15 cellular contexts compared by ENCODE assay signal in the genomic region with DNA sequence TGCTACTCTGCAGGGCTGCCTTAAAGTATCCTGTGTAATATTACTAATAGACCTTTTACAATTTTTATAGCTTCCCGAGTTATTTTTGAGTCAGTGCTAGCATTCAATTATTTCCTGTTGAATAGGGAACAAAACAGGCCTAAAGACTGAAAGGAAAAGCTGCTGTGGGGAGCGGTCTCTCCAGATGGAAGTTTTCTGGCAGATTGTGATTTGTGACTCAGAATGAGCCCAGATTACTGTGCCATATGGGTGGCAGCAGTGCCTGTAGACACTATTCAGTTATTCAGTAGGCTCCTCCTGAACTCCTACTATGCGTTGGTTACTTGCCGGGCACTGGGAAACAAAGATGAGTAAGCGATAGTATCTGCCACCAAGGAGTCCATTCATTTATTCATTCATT.
DNase-seq lines count a peak whose midpoint lies in the region; ATAC-seq and TF ChIP-seq lines count a peak whose summit lies in the region.
"Had no signal": no experiment of that assay in that cellular context is flagged by ENCODE, and none has a peak within 500 bp of the region (broad histone marks: within the 10 kb centered on the region; RNA-seq: fewer than 3 reads in every experiment).

No MANE protein-coding gene starts in this region.

- H2AFZ ChIP-seq in SK-N-SH (ENCODE audit: low read depth), result no peak overlapping the region
- no peak overlapping the region for H2AFZ ChIP-seq in smooth muscle cell (ENCODE audit: low read depth)

- intact Hi-C loops in colonic mucosa (cut with DNase I), result no loop called here

- POLR2A ChIA-PET in SK-N-SH (lab: Yijun Ruan, JAX), result no interaction called here

- H3K27me3 ChIP-seq in SK-N-SH (ENCODE audit: insufficient read depth) (no peaks in the 10 kb centered on the region), smooth muscle cell (ENCODE audit: low read depth) (no peaks in the 10 kb centered on the region), colonic mucosa (no peaks in the 10 kb centered on the region)
- H3K27me3 ChIP-seq: BE2C, tibial artery had no signal

- H3K27ac Mint-ChIP-seq in activated T-cell treated with anti-CD3 and anti-CD28 coated beads, Interleukin-2, amount 50 U/mL, for 72 hours, result no peak overlapping the region
- H3K27ac Mint-ChIP-seq: naive thymus-derived CD8-positive, alpha-beta T cell had no signal

- H3K36me3 ChIP-seq in SK-N-SH (replicated peaks in 1 of 2; ENCODE audit: control insufficient read depth in 1 of 2, insufficient read depth in 2 of 2, low read length in 1 of 2), result no peaks in the 10 kb centered on the region
- no peaks in the 10 kb centered on the region for H3K36me3 ChIP-seq in smooth muscle cell (ENCODE audit: low read depth)
- no peaks in the 10 kb centered on the region for H3K36me3 ChIP-seq in colonic mucosa
- H3K36me3 ChIP-seq: BE2C, tibial artery had no signal

- no peak for ATAC-seq in GM21717 (IDR thresholded peaks at IDR 0.05; ENCODE audit: unreplicated experiment)
- no peak for ATAC-seq in activated T-cell treated with anti-CD3 and anti-CD28 coated beads, Interleukin-2, amount 50 U/mL, for 72 hours (replicated peaks in 1 of 2)
- ATAC-seq: naive thymus-derived CD8-positive, alpha-beta T cell had no signal

- H3K4me1 ChIP-seq in SK-N-SH (ENCODE audit: control insufficient read depth in 1 of 2, insufficient read depth in 2 of 2, low read depth in 1 of 2, low read length in 1 of 2) (peaks cover 4 to 19% of the 10 kb centered on the region in 2 experiments), smooth muscle cell (ENCODE audit: low read depth) (no peaks in the 10 kb centered on the region), colonic mucosa (no peaks in the 10 kb centered on the region)
- H3K4me1 ChIP-seq: BE2C had no signal

- H3K9me3 ChIP-seq in SK-N-SH, result no peaks in the 10 kb centered on the region
- peaks cover 8% of the 10 kb centered on the region for H3K9me3 ChIP-seq in smooth muscle cell (replicated peaks; ENCODE audit: low read depth)
- no peaks in the 10 kb centered on the region for H3K9me3 ChIP-seq in colonic mucosa
- H3K9me3 ChIP-seq: BE2C, tibial artery had no signal

- H3K27ac ChIP-seq in SK-N-SH (ENCODE audit: low read depth in 2 of 2, low read length in 1 of 2), result no peak overlapping the region
- no peak overlapping the region for H3K27ac ChIP-seq in smooth muscle cell (ENCODE audit: low read depth)
- no peak overlapping the region for H3K27ac ChIP-seq in colonic mucosa
- H3K27ac ChIP-seq: tibial artery had no signal

- TF ChIP-seq CTCF in HFF-Myc (IDR thresholded peaks at IDR 0.05; ENCODE audit: low read depth, low read length, missing control alignments) (no peak), SK-N-SH (IDR thresholded peaks at IDR 0.05) (no peak), fibroblast of pulmonary artery (IDR thresholded peaks at IDR 0.05; ENCODE audit: low read length, missing control alignments) (no peak), smooth muscle cell (IDR thresholded peaks at IDR 0.05; ENCODE audit: borderline replicate concordance, insufficient read depth, poor library complexity, severe bottlenecking) (no peak), colonic mucosa (IDR thresholded peaks at IDR 0.05) (no peak)

- H3F3A ChIP-seq in SK-N-SH (replicated peaks; ENCODE audit: insufficient read depth) (no peaks in the 10 kb centered on the region), smooth muscle cell (ENCODE audit: low read depth) (peaks cover 3% of the 10 kb centered on the region)

- no peaks in the 10 kb centered on the region for H3K4me1 Mint-ChIP-seq in activated T-cell treated with anti-CD3 and anti-CD28 coated beads, Interleukin-2, amount 50 U/mL, for 72 hours (ENCODE audit: low read depth)

- CTCF ChIA-PET in SK-N-SH (lab: Yijun Ruan, JAX), result no interaction called here

- DNase-seq in HFF-Myc (ENCODE audit: extremely low read depth, low read depth), result peak; percentile 78
- DNase-seq in SK-N-SH, result no peak
- DNase-seq in fibroblast of pulmonary artery (ENCODE audit: low read depth), result peak; percentile 31
- DNase-seq in smooth muscle cell (lab: John Stamatoyannopoulos, UW; ENCODE audit: unreplicated experiment), result no peak
- no peak for DNase-seq in colonic mucosa
- DNase-seq in activated T-cell treated with anti-CD3 and anti-CD28 coated beads, Interleukin-2, amount 50 U/mL, for 72 hours, result no peak
- no peak for DNase-seq in NCI-H2196 treated with DMSO at 0.1 percent for 48 hours (lab: John Stamatoyannopoulos, UW; ENCODE audit: unreplicated experiment)
- DNase-seq: activated CD4-positive, CD25-positive, alpha-beta regulatory T cell treated with anti-CD3 and anti-CD28 coated beads, Interleukin-2, amount 50 U/mL, for 72 hours; activated gamma-delta T cell; BE2C; naive thymus-derived CD8-positive, alpha-beta T cell; NCI-H1436; NCI-H345; tibial artery had no signal

- 28% methylated on average over 5 of the region's 5 CpGs for WGBS in SK-N-SH (ENCODE audit: low lambda C conversion rate)
- WGBS in smooth muscle cell (ENCODE audit: low lambda C conversion rate), result 66% methylated on average over 5 of the region's 5 CpGs

- no peaks in the 10 kb centered on the region for H3K36me3 Mint-ChIP-seq in activated T-cell treated with anti-CD3 and anti-CD28 coated beads, Interleukin-2, amount 50 U/mL, for 72 hours (ENCODE audit: insufficient read depth in 2 of 2)

- TF ChIP-seq RAD21 in SK-N-SH (IDR thresholded peaks at IDR 0.05; ENCODE audit: low read length), result no peak

- H3K27me3 Mint-ChIP-seq in activated T-cell treated with anti-CD3 and anti-CD28 coated beads, Interleukin-2, amount 50 U/mL, for 72 hours (ENCODE audit: low read depth), result no peaks in the 10 kb centered on the region
- H3K27me3 Mint-ChIP-seq: naive thymus-derived CD8-positive, alpha-beta T cell had no signal

- no peak overlapping the region for H3K4me3 ChIP-seq in HFF-Myc (replicated peaks; ENCODE audit: low read depth, low read length)
- no peak overlapping the region for H3K4me3 ChIP-seq in SK-N-SH (ENCODE audit: low read depth in 2 of 2, low read length in 1 of 2)
- no peak overlapping the region for H3K4me3 ChIP-seq in fibroblast of pulmonary artery (replicated peaks; ENCODE audit: low read depth, low read length)
- H3K4me3 ChIP-seq in smooth muscle cell, result no peak overlapping the region
- H3K4me3 ChIP-seq in colonic mucosa, result no peak overlapping the region
- H3K4me3 ChIP-seq: tibial artery had no signal

- no peak for TF ChIP-seq EP300 in SK-N-SH (IDR thresholded peaks at IDR 0.05; ENCODE audit: borderline replicate concordance in 1 of 2, low read depth in 1 of 2, low read length in 1 of 2)

- H3K4me3 Mint-ChIP-seq in activated T-cell treated with anti-CD3 and anti-CD28 coated beads, Interleukin-2, amount 50 U/mL, for 72 hours, result no peak overlapping the region
- H3K4me3 Mint-ChIP-seq: naive thymus-derived CD8-positive, alpha-beta T cell had no signal

- H4K20me1 ChIP-seq in SK-N-SH (ENCODE audit: insufficient read depth), result no peaks in the 10 kb centered on the region
- no peaks in the 10 kb centered on the region for H4K20me1 ChIP-seq in smooth muscle cell (ENCODE audit: low read depth)

- no peak overlapping the region for H3K4me2 ChIP-seq in SK-N-SH
- H3K4me2 ChIP-seq in smooth muscle cell, result peak overlapping the region; percentile 51

- no peaks in the 10 kb centered on the region for H3K79me2 ChIP-seq in SK-N-SH (ENCODE audit: insufficient read depth)
- no peaks in the 10 kb centered on the region for H3K79me2 ChIP-seq in smooth muscle cell (ENCODE audit: low read depth)

- H3K9ac ChIP-seq in SK-N-SH, result no peak overlapping the region
- no peak overlapping the region for H3K9ac ChIP-seq in smooth muscle cell (ENCODE audit: low read depth)
- no peak overlapping the region for H3K9ac ChIP-seq in colonic mucosa (ENCODE audit: low read depth in 2 of 2, low read length in 2 of 2)

- H3K9me2 ChIP-seq in SK-N-SH, result no peaks in the 10 kb centered on the region

- H3K9me3 Mint-ChIP-seq in activated T-cell treated with anti-CD3 and anti-CD28 coated beads, Interleukin-2, amount 50 U/mL, for 72 hours, result no peaks in the 10 kb centered on the region

TF ChIP-seq in SK-N-SH, 30 proteins besides CTCF, POLR2A, EP300 and RAD21 (continues in another document):
- TF ChIP-seq JUND (IDR thresholded peaks at IDR 0.05), result peak; percentile 33; the same call in 1 of the 2 replicates
- no peak for TF ChIP-seq USF2 (IDR thresholded peaks at IDR 0.05; ENCODE audit: borderline replicate concordance, low read depth, low read length)
- TF ChIP-seq POLR2AphosphoS5 (IDR thresholded peaks at IDR 0.05; ENCODE audit: low read depth, low read length), result no peak
- TF ChIP-seq GATA2 (CRISPR knock-in tag; IDR thresholded peaks at IDR 0.05), result no peak
- no peak for TF ChIP-seq YY1 (IDR thresholded peaks at IDR 0.05; ENCODE audit: low read depth)
- TF ChIP-seq, protein P1, sequence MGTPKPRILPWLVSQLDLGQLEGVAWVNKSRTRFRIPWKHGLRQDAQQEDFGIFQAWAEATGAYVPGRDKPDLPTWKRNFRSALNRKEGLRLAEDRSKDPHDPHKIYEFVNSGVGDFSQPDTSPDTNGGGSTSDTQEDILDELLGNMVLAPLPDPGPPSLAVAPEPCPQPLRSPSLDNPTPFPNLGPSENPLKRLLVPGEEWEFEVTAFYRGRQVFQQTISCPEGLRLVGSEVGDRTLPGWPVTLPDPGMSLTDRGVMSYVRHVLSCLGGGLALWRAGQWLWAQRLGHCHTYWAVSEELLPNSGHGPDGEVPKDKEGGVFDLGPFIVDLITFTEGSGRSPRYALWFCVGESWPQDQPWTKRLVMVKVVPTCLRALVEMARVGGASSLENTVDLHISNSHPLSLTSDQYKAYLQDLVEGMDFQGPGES (IDR thresholded peaks at IDR 0.05; ENCODE audit: low read depth, low read length), result no peak
- TF ChIP-seq USF1 (IDR thresholded peaks at IDR 0.05; ENCODE audit: borderline replicate concordance, low read depth), result no peak
- no peak for TF ChIP-seq RFX5 (IDR thresholded peaks at IDR 0.05; ENCODE audit: low read length)
- TF ChIP-seq GABPA (IDR thresholded peaks at IDR 0.05; ENCODE audit: low read depth), result no peak
- TF ChIP-seq NRF1 (IDR thresholded peaks at IDR 0.05; ENCODE audit: low read depth, low read length), result no peak

Comparison
In these comparisons a context has a peak if more than half of its experiments do, and no peak if none do; other contexts are left out.
1. DNase-seq: peak in HFF-Myc (single experiment) and fibroblast of pulmonary artery (single experiment); none in SK-N-SH (single experiment), smooth muscle cell (single experiment), colonic mucosa (single experiment), activated T-cell treated with anti-CD3 and anti-CD28 coated beads, Interleukin-2, amount 50 U/mL, for 72 hours (0 of 2) and NCI-H2196 treated with DMSO at 0.1 percent for 48 hours (single experiment).